Comparison of ENCODE assay signal across 1 cellular context in genomic region chr2:105406221-105406620, GRCh38.
TF ChIP-seq lines count a peak whose summit lies in the region.

No MANE protein-coding gene starts in this region.

TF ChIP-seq in WTC11, 78 proteins besides CTCF, POLR2A, EP300 and RAD21 (continued from another document):
- TF ChIP-seq ARID4B (CRISPR knock-in tag; IDR thresholded peaks at IDR 0.05; ENCODE audit: borderline replicate concordance), result no peak
- no peak for TF ChIP-seq GABPB1 (CRISPR knock-in tag; IDR thresholded peaks at IDR 0.05)
- no peak for TF ChIP-seq PRRX2 (CRISPR knock-in tag; IDR thresholded peaks at IDR 0.05)
- no peak for TF ChIP-seq ESRRA (CRISPR knock-in tag; IDR thresholded peaks at IDR 0.05; ENCODE audit: borderline replicate concordance)
- TF ChIP-seq AR (CRISPR knock-in tag; IDR thresholded peaks at IDR 0.05), result no peak
